9 cellular contexts compared by ENCODE assay signal in the genomic region with DNA sequence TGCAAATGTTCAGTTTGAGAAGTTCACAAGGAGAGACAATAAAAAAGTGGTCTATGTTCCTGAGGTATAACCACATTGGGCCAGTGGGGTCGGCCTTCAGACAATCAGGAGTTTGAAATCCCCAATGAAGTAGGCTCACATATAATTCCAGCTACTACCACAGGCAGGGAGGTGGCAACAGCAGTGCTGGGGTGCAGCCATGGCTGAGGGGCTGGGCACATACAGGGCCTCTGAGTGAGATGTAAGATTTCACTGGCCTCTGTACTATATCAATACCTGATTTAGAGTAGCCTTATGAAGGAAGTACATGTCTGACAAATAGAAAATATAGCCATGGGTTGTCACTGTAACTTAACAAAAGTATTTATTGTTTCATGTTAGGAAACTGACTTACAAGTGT.
"Had no signal": no experiment of that assay in that cellular context is flagged by ENCODE, and none has a peak within 500 bp of the region (broad histone marks: within the 10 kb centered on the region; RNA-seq: fewer than 3 reads in every experiment).

No MANE protein-coding gene starts in this region.

- H3K4me1 Mint-ChIP-seq: GM23338, H9 had no signal

- FAIRE-seq: H1, H54, HepG2 had no signal

- H3K27me3 Mint-ChIP-seq: IgD-negative memory B cell had no signal

- H3K9me3 Mint-ChIP-seq: GM23338, H9, IgD-negative memory B cell had no signal

- ATAC-seq: GM23338, HepG2 had no signal

- H3K4me3 Mint-ChIP-seq: GM23338, H9, IgD-negative memory B cell had no signal

- H3K27ac Mint-ChIP-seq: GM23338, H9, IgD-negative memory B cell had no signal

- H3K4me3 ChIP-seq: GM23338 had no signal

- H3K27ac ChIP-seq: HL-60 had no signal

- H3K4me2 ChIP-seq: GM23338 had no signal

- DNase-seq: H9, HCEC 1CT, KG1 had no signal
